19 cellular contexts compared by ENCODE assay signal in the genomic region with DNA sequence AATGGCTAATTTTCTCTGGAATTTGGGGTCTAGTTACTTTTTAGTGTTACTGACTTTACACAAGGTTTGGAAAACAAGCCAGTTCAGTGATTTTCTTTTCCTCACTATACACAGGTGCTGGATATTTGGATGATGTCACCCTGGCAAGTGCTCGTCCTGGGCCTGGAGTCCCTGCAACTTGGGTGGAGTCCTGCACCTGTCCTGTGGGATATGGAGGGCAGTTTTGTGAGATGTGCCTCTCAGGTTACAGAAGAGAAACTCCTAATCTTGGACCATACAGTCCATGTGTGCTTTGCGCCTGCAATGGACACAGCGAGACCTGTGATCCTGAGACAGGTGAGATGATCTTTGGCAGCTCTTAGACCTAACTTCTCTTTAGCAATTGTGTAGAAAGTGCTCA.
DNase-seq lines count a peak whose midpoint lies in the region; ATAC-seq, FAIRE-seq and TF ChIP-seq lines count a peak whose summit lies in the region.
"Had no signal": no experiment of that assay in that cellular context is flagged by ENCODE, and none has a peak within 500 bp of the region (broad histone marks: within the 10 kb centered on the region; RNA-seq: fewer than 3 reads in every experiment).

No MANE protein-coding gene starts in this region.

- no CpG with 5 or more reads among the region's 3 CpGs for WGBS in IMR-90 (ENCODE audit: extremely low coverage in 2 of 2, insufficient read length in 1 of 2), 2 experiments

- CTCF ChIA-PET in IMR-90 (lab: Yijun Ruan, JAX) (no interaction called here), endothelial cell of umbilical vein (lab: Charles Lee) (no interaction called here)
- CTCF ChIA-PET in CD8-positive, alpha-beta memory T cell (lab: Charles Lee): no interaction called here

- POLR2A ChIA-PET in IMR-90 (lab: Charles Lee; ENCODE audit: unreplicated experiment) (no interaction called here), endothelial cell of umbilical vein (lab: Charles Lee) (no interaction called here)
- POLR2A ChIA-PET in CD8-positive, alpha-beta memory T cell (lab: Charles Lee): no interaction called here

- H4K20me1 ChIP-seq in IMR-90 (ENCODE audit: insufficient read depth, low read length) (peaks cover 15% of the 10 kb centered on the region; the same call in 1 of the 2 replicates), endothelial cell of umbilical vein (replicated peaks; ENCODE audit: control insufficient read depth, extremely low read depth, insufficient read depth, low read length) (no peaks in the 10 kb centered on the region)

- H3K4me2 ChIP-seq in IMR-90 (ENCODE audit: low read depth, low read length): no peak overlapping the region
- no peak overlapping the region for H3K4me2 ChIP-seq in endothelial cell of umbilical vein (ENCODE audit: insufficient read depth, low read length)

- no peak overlapping the region for H3K27ac Mint-ChIP-seq in CD8-positive, alpha-beta memory T cell
- no peak overlapping the region for H3K27ac Mint-ChIP-seq in osteocyte (ENCODE audit: unreplicated experiment)
- H3K27ac Mint-ChIP-seq: CD4-positive, alpha-beta memory T cell had no signal

- no peak overlapping the region for H2BK5ac ChIP-seq in IMR-90 (ENCODE audit: low read depth, low read length, poor library complexity, severe bottlenecking)

- H3K36me3 ChIP-seq in IMR-90 (ENCODE audit: control insufficient read depth, insufficient read depth, low read length): peaks cover 52% of the 10 kb centered on the region
- peaks cover 29 to 31% of the 10 kb centered on the region in 2 experiments for H3K36me3 ChIP-seq in endothelial cell of umbilical vein (ENCODE audit: control insufficient read depth in 2 of 2, extremely low read depth in 1 of 2, insufficient read depth in 2 of 2, low read length in 2 of 2)
- no peaks in the 10 kb centered on the region for H3K36me3 ChIP-seq in CD8-positive, alpha-beta memory T cell (ENCODE audit: insufficient read depth, low read length)

- no peaks in the 10 kb centered on the region for H3K27me3 ChIP-seq in IMR-90 (ENCODE audit: control insufficient read depth, insufficient read depth, low read length)
- no peaks in the 10 kb centered on the region for H3K27me3 ChIP-seq in endothelial cell of umbilical vein (ENCODE audit: control insufficient read depth in 2 of 2, insufficient read depth in 2 of 2, low read length in 2 of 2)
- no peaks in the 10 kb centered on the region for H3K27me3 ChIP-seq in CD8-positive, alpha-beta memory T cell (ENCODE audit: insufficient read depth, low read length, poor library complexity, severe bottlenecking)

- dilution Hi-C loops in IMR-90 (cut with HindIII; ENCODE audit: low sequenced_read_pairs, unreplicated experiment) (no loop called here), endothelial cell of umbilical vein (cut with MboI; ENCODE audit: extremely low pct_ligation_motif_present, low sequenced_read_pairs) (no loop called here)

- H3K9me3 Mint-ChIP-seq in CD8-positive, alpha-beta memory T cell: no peaks in the 10 kb centered on the region
- no peaks in the 10 kb centered on the region for H3K9me3 Mint-ChIP-seq in osteocyte (ENCODE audit: unreplicated experiment)

- peaks cover 5 to 14% of the 10 kb centered on the region in 2 donors for H3K27me3 Mint-ChIP-seq in CD8-positive, alpha-beta memory T cell
- H3K27me3 Mint-ChIP-seq in osteocyte (ENCODE audit: unreplicated experiment): no peaks in the 10 kb centered on the region

- no peak overlapping the region for H2BK20ac ChIP-seq in IMR-90 (ENCODE audit: low read depth, low read length)

- H3K14ac ChIP-seq in IMR-90 (replicated peaks; ENCODE audit: low read depth, low read length): no peak overlapping the region

- no peak overlapping the region for H2BK15ac ChIP-seq in IMR-90 (ENCODE audit: low read depth, low read length)

- H3K9ac ChIP-seq in IMR-90 (ENCODE audit: low read depth, low read length): no peak overlapping the region
- H3K9ac ChIP-seq in endothelial cell of umbilical vein (replicated peaks; ENCODE audit: extremely low read depth, insufficient read depth, low read length): no peak overlapping the region
- H3K9ac ChIP-seq: GM23248 had no signal

- no peak overlapping the region for H4K91ac ChIP-seq in IMR-90 (ENCODE audit: insufficient read depth, low read depth, low read length)

- no peaks in the 10 kb centered on the region for H3K4me1 Mint-ChIP-seq in CD8-positive, alpha-beta memory T cell
- no peaks in the 10 kb centered on the region for H3K4me1 Mint-ChIP-seq in osteocyte (ENCODE audit: unreplicated experiment)
- H3K4me1 Mint-ChIP-seq: CD4-positive, alpha-beta memory T cell had no signal

- no peaks in the 10 kb centered on the region for H3K36me3 Mint-ChIP-seq in CD8-positive, alpha-beta memory T cell
- H3K36me3 Mint-ChIP-seq in osteocyte (ENCODE audit: unreplicated experiment): peaks cover 69% of the 10 kb centered on the region
- H3K36me3 Mint-ChIP-seq: CD4-positive, alpha-beta memory T cell had no signal

- no peak overlapping the region for H2BK120ac ChIP-seq in IMR-90 (ENCODE audit: low read depth, low read length)

- no peak overlapping the region for H3K56ac ChIP-seq in IMR-90 (ENCODE audit: extremely low read depth, insufficient read depth, low read length)

- H2AFZ ChIP-seq in IMR-90 (replicated peaks; ENCODE audit: low read length, poor library complexity): no peak overlapping the region
- no peak overlapping the region for H2AFZ ChIP-seq in endothelial cell of umbilical vein (ENCODE audit: low read depth, low read length)
- H2AFZ ChIP-seq: GM23248 had no signal

- H2AK9ac ChIP-seq in IMR-90 (replicated peaks; ENCODE audit: low read depth, low read length, poor library complexity): no peak overlapping the region

- H4K8ac ChIP-seq in IMR-90 (ENCODE audit: low read depth in 2 of 2, low read length in 2 of 2): no peak overlapping the region

- no peak overlapping the region for H4K5ac ChIP-seq in IMR-90 (ENCODE audit: low read depth, low read length)

- H3K23ac ChIP-seq in IMR-90 (ENCODE audit: low read depth, low read length): no peak overlapping the region

- no peak for TF ChIP-seq RAD21 in IMR-90 (IDR thresholded peaks at IDR 0.05; ENCODE audit: low read length)

- no peak overlapping the region for H3K4ac ChIP-seq in IMR-90 (ENCODE audit: low read depth, low read length)

- ATAC-seq in IMR-90 (ENCODE audit: low read depth): no peak
- ATAC-seq: GM12878 had no signal

- H3K9me3 ChIP-seq in IMR-90 (ENCODE audit: control insufficient read depth, insufficient read depth, low read length) (no peaks in the 10 kb centered on the region), endothelial cell of umbilical vein (replicated peaks; ENCODE audit: control insufficient read depth, insufficient read depth, low read length) (no peaks in the 10 kb centered on the region)
- H3K9me3 ChIP-seq in CD8-positive, alpha-beta memory T cell (ENCODE audit: low read length): no peaks in the 10 kb centered on the region

- no peaks in the 10 kb centered on the region for H3K79me2 ChIP-seq in endothelial cell of umbilical vein (ENCODE audit: control insufficient read depth, insufficient read depth, low read length)

- H3K4me3 ChIP-seq in IMR-90 (ENCODE audit: insufficient read depth, low read depth, low read length): no peak overlapping the region
- no peak overlapping the region for H3K4me3 ChIP-seq in endothelial cell of umbilical vein (replicated peaks in 1 of 3; ENCODE audit: insufficient read depth in 1 of 3, low read depth in 1 of 3, low read length in 3 of 3)
- no peak overlapping the region for H3K4me3 ChIP-seq in CD8-positive, alpha-beta memory T cell (ENCODE audit: low read length)
- H3K4me3 ChIP-seq: GM12878, GM23248 had no signal

- DNase-seq in COLO668 (lab: John Stamatoyannopoulos, UW; ENCODE audit: unreplicated experiment) (peak; percentile 54), IMR-90 (no peak), endothelial cell of umbilical vein (ENCODE audit: low read depth, low spot score) (no peak), NCI-H2227 (lab: John Stamatoyannopoulos, UW; ENCODE audit: unreplicated experiment) (no peak), osteocyte (ENCODE audit: extremely low spot score, unreplicated experiment) (no peak)
- no peak for DNase-seq in CD8-positive, alpha-beta memory T cell
- DNase-seq: C1 segment of cervical spinal cord; Calu3; CD4-positive, alpha-beta memory T cell; COR-L47; DMS79; EL; GDM1; GM23248; H7; HCEC 1CT had no signal

- H3K27ac ChIP-seq in IMR-90 (ENCODE audit: insufficient read depth, low read length) (no peak overlapping the region), endothelial cell of umbilical vein (ENCODE audit: insufficient read depth, low read depth, low read length) (no peak overlapping the region)
- H3K27ac ChIP-seq in CD8-positive, alpha-beta memory T cell (ENCODE audit: low read depth, low read length): no peak overlapping the region
- H3K27ac ChIP-seq: GM23248 had no signal

- intact Hi-C loops in IMR-90 (cut with micrococcal nuclease) (loop anchor here (10.0 kb wide), 1 partner anchor 237 kb away; no protein-coding TSS in a partner anchor), endothelial cell of umbilical vein (cut with micrococcal nuclease) (no loop called here)

- no peak for TF ChIP-seq CTCF in IMR-90 (conservative IDR thresholded peaks at IDR 0.05; ENCODE audit: low read depth, low read length)
- no peak for TF ChIP-seq CTCF in endothelial cell of umbilical vein (IDR thresholded peaks at IDR 0.05; ENCODE audit: extremely low read depth in 1 of 2, insufficient read depth in 1 of 2, low read depth in 1 of 2, low read length in 2 of 2)
- TF ChIP-seq CTCF in osteocyte (IDR thresholded peaks at IDR 0.05): no peak

- TSS peak; percentile 60 for BruUV-seq in IMR-90 (replicated peaks; lab: Mats Ljungman, UMichigan)
- BruUV-seq in endothelial cell of umbilical vein (replicated peaks; lab: Mats Ljungman, UMichigan): TSS peak; percentile 11

- peaks cover 8% of the 10 kb centered on the region for H3K4me1 ChIP-seq in IMR-90 (ENCODE audit: control insufficient read depth, insufficient read depth, low read length)
- peaks cover 10% of the 10 kb centered on the region for H3K4me1 ChIP-seq in endothelial cell of umbilical vein (ENCODE audit: control insufficient read depth, extremely low read depth, insufficient read depth, low read length)
- no peaks in the 10 kb centered on the region for H3K4me1 ChIP-seq in CD8-positive, alpha-beta memory T cell (ENCODE audit: insufficient read depth, low read length)

- H3K9me1 ChIP-seq in IMR-90 (ENCODE audit: insufficient read depth, low read length): peaks cover 28% of the 10 kb centered on the region
- no peaks in the 10 kb centered on the region for H3K9me1 ChIP-seq in endothelial cell of umbilical vein (replicated peaks; ENCODE audit: control insufficient read depth, extremely low read depth, insufficient read depth, low read length)

- H2AK5ac ChIP-seq in IMR-90 (ENCODE audit: low read depth, low read length): no peak overlapping the region

- H3K4me3 Mint-ChIP-seq in CD8-positive, alpha-beta memory T cell: no peak overlapping the region
- no peak overlapping the region for H3K4me3 Mint-ChIP-seq in osteocyte (ENCODE audit: unreplicated experiment)
- H3K4me3 Mint-ChIP-seq: CD4-positive, alpha-beta memory T cell had no signal

- H3K18ac ChIP-seq in IMR-90 (ENCODE audit: low read depth, low read length): no peak overlapping the region

- in situ Hi-C loops in IMR-90 (cut with MboI; ENCODE audit: low sequenced_read_pairs): loop anchor here (25.0 kb wide), 1 partner anchor 159 kb away; the partner anchor contains the start of gene SHCBP1L

- FAIRE-seq in endothelial cell of umbilical vein (lab: Jason Lieb, UNC): no peak
- FAIRE-seq: GM12878, GM19239, H1 had no signal

- no peak for TF ChIP-seq POLR2A in IMR-90 (IDR thresholded peaks at IDR 0.05; ENCODE audit: low read depth, low read length)
- no peak for TF ChIP-seq POLR2A in endothelial cell of umbilical vein (IDR thresholded peaks at IDR 0.05; ENCODE audit: low read depth, low read length)

- peaks cover 13 to 57% of the 10 kb centered on the region in 2 experiments for H3K79me1 ChIP-seq in IMR-90 (ENCODE audit: low read depth in 1 of 2, low read length in 2 of 2)
